Comparison of ENCODE assay signal across 1 cellular context in genomic region chr3:180744226-180744625, GRCh38.
TF ChIP-seq lines count a peak whose summit lies in the region.

No MANE protein-coding gene starts in this region.

TF ChIP-seq in GM23338, 12 proteins besides CTCF, POLR2A, EP300 and RAD21 (continued from another document):
- TF ChIP-seq, protein P1, sequence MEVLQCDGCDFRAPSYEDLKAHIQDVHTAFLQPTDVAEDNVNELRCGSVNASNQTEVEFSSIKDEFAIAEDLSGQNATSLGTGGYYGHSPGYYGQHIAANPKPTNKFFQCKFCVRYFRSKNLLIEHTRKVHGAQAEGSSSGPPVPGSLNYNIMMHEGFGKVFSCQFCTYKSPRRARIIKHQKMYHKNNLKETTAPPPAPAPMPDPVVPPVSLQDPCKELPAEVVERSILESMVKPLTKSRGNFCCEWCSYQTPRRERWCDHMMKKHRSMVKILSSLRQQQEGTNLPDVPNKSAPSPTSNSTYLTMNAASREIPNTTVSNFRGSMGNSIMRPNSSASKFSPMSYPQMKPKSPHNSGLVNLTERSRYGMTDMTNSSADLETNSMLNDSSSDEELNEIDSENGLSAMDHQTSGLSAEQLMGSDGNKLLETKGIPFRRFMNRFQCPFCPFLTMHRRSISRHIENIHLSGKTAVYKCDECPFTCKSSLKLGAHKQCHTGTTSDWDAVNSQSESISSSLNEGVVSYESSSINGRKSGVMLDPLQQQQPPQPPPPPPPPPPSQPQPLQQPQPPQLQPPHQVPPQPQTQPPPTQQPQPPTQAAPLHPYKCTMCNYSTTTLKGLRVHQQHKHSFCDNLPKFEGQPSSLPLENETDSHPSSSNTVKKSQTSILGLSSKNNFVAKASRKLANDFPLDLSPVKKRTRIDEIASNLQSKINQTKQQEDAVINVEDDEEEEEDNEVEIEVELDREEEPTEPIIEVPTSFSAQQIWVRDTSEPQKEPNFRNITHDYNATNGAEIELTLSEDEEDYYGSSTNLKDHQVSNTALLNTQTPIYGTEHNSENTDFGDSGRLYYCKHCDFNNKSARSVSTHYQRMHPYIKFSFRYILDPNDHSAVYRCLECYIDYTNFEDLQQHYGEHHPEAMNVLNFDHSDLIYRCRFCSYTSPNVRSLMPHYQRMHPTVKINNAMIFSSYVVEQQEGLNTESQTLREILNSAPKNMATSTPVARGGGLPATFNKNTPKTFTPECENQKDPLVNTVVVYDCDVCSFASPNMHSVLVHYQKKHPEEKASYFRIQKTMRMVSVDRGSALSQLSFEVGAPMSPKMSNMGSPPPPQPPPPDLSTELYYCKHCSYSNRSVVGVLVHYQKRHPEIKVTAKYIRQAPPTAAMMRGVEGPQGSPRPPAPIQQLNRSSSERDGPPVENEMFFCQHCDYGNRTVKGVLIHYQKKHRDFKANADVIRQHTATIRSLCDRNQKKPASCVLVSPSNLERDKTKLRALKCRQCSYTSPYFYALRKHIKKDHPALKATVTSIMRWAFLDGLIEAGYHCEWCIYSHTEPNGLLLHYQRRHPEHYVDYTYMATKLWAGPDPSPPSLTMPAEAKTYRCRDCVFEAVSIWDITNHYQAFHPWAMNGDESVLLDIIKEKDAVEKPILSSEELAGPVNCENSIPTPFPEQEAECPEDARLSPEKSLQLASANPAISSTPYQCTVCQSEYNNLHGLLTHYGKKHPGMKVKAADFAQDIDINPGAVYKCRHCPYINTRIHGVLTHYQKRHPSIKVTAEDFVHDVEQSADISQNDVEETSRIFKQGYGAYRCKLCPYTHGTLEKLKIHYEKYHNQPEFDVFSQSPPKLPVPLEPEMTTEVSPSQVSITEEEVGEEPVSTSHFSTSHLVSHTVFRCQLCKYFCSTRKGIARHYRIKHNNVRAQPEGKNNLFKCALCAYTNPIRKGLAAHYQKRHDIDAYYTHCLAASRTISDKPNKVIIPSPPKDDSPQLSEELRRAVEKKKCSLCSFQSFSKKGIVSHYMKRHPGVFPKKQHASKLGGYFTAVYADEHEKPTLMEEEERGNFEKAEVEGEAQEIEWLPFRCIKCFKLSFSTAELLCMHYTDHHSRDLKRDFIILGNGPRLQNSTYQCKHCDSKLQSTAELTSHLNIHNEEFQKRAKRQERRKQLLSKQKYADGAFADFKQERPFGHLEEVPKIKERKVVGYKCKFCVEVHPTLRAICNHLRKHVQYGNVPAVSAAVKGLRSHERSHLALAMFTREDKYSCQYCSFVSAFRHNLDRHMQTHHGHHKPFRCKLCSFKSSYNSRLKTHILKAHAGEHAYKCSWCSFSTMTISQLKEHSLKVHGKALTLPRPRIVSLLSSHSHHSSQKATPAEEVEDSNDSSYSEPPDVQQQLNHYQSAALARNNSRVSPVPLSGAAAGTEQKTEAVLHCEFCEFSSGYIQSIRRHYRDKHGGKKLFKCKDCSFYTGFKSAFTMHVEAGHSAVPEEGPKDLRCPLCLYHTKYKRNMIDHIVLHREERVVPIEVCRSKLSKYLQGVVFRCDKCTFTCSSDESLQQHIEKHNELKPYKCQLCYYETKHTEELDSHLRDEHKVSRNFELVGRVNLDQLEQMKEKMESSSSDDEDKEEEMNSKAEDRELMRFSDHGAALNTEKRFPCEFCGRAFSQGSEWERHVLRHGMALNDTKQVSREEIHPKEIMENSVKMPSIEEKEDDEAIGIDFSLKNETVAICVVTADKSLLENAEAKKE (CRISPR knock-in tag; IDR thresholded peaks at IDR 0.05): no peak
- TF ChIP-seq, protein P2, sequence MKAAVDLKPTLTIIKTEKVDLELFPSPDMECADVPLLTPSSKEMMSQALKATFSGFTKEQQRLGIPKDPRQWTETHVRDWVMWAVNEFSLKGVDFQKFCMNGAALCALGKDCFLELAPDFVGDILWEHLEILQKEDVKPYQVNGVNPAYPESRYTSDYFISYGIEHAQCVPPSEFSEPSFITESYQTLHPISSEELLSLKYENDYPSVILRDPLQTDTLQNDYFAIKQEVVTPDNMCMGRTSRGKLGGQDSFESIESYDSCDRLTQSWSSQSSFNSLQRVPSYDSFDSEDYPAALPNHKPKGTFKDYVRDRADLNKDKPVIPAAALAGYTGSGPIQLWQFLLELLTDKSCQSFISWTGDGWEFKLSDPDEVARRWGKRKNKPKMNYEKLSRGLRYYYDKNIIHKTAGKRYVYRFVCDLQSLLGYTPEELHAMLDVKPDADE (IDR thresholded peaks at IDR 0.05): no peak
- no peak for TF ChIP-seq NANOG (IDR thresholded peaks at IDR 0.05; ENCODE audit: borderline replicate concordance)
